Comparison of ENCODE assay signal across 1 cellular context in the genomic region with DNA sequence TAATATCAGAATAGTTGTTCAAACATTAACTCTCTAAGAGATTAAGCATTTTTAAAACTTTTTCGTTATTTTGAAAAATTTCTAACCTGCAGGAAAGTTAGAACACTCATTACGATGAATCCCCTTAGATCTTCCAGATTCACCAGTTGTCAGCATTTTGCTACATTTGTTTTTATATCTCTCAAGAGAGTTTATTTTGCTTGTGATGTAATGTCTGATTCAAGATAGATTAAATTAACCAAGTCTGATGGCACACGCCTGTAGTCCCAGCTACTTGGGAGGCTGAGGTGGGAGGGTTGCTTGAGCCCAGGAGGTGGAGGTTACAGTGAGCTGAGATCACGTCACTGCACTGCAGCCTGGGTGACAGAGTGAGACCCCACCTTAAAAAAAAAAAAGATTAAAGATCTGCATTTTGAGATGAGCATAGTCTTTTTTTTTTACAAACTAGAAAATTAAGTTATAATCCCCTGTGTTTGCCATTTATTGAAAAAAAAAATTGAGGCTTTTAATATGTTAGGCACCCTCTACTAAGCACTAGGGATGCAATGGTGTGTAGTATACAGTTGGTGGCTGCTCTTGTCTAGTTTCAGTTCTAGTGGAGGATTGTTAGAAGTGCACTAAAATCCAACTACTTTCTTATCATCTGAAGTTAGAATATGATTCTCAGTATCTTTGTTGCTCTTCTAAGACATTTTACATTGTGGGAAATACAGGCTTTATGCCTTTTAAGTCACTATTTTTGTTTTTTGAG.
TF ChIP-seq lines count a peak whose summit lies in the region.

No MANE protein-coding gene starts in this region.

TF ChIP-seq in HEK293, 187 proteins besides CTCF, POLR2A, EP300 and RAD21 (continued from another document):
- TF ChIP-seq KLF8 (tag by site-specific recombination; IDR thresholded peaks at IDR 0.05) (peak; percentile 27; the same call in 1 of the 2 replicates), ZNF266 (tag by site-specific recombination; IDR thresholded peaks at IDR 0.05; ENCODE audit: low read depth) (no peak), ZFP37 (tag by site-specific recombination; IDR thresholded peaks at IDR 0.05) (no peak), ZNF623 (tag by site-specific recombination; IDR thresholded peaks at IDR 0.05) (no peak), ZNF707 (tag by site-specific recombination; IDR thresholded peaks at IDR 0.05) (no peak), ZNF629 (tag by site-specific recombination; IDR thresholded peaks at IDR 0.05) (peak; percentile 74), ZBTB17 (tag by site-specific recombination; IDR thresholded peaks at IDR 0.05) (0 out of 2 replicates have a peak, but pooled peaks have one; percentile 44), ZNF423 (tag by site-specific recombination; IDR thresholded peaks at IDR 0.05) (no peak), ZNF366 (tag by site-specific recombination; conservative IDR thresholded peaks at IDR 0.05) (no peak), ZBTB20 (tag by site-specific recombination; IDR thresholded peaks at IDR 0.05) (no peak), SP7 (tag by site-specific recombination; IDR thresholded peaks at IDR 0.05) (no peak), ZNF677 (tag by site-specific recombination; IDR thresholded peaks at IDR 0.05) (peak; percentile 56; the same call in 1 of the 2 replicates), GLIS1 (tag by site-specific recombination; IDR thresholded peaks at IDR 0.05) (peak; percentile 75), OSR2 (tag by site-specific recombination; IDR thresholded peaks at IDR 0.05) (peak; percentile 80), ZNF335 (tag by site-specific recombination; conservative IDR thresholded peaks at IDR 0.05) (no peak), ZNF558 (tag by site-specific recombination; IDR thresholded peaks at IDR 0.05) (no peak)
- TF ChIP-seq, protein P1, sequence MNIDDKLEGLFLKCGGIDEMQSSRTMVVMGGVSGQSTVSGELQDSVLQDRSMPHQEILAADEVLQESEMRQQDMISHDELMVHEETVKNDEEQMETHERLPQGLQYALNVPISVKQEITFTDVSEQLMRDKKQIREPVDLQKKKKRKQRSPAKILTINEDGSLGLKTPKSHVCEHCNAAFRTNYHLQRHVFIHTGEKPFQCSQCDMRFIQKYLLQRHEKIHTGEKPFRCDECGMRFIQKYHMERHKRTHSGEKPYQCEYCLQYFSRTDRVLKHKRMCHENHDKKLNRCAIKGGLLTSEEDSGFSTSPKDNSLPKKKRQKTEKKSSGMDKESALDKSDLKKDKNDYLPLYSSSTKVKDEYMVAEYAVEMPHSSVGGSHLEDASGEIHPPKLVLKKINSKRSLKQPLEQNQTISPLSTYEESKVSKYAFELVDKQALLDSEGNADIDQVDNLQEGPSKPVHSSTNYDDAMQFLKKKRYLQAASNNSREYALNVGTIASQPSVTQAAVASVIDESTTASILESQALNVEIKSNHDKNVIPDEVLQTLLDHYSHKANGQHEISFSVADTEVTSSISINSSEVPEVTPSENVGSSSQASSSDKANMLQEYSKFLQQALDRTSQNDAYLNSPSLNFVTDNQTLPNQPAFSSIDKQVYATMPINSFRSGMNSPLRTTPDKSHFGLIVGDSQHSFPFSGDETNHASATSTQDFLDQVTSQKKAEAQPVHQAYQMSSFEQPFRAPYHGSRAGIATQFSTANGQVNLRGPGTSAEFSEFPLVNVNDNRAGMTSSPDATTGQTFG (tag by site-specific recombination; IDR thresholded peaks at IDR 0.05; ENCODE audit: borderline replicate concordance), result no peak
- TF ChIP-seq, protein P2, sequence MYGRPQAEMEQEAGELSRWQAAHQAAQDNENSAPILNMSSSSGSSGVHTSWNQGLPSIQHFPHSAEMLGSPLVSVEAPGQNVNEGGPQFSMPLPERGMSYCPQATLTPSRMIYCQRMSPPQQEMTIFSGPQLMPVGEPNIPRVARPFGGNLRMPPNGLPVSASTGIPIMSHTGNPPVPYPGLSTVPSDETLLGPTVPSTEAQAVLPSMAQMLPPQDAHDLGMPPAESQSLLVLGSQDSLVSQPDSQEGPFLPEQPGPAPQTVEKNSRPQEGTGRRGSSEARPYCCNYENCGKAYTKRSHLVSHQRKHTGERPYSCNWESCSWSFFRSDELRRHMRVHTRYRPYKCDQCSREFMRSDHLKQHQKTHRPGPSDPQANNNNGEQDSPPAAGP (tag by site-specific recombination; IDR thresholded peaks at IDR 0.05), result no peak
- TF ChIP-seq, protein P3, sequence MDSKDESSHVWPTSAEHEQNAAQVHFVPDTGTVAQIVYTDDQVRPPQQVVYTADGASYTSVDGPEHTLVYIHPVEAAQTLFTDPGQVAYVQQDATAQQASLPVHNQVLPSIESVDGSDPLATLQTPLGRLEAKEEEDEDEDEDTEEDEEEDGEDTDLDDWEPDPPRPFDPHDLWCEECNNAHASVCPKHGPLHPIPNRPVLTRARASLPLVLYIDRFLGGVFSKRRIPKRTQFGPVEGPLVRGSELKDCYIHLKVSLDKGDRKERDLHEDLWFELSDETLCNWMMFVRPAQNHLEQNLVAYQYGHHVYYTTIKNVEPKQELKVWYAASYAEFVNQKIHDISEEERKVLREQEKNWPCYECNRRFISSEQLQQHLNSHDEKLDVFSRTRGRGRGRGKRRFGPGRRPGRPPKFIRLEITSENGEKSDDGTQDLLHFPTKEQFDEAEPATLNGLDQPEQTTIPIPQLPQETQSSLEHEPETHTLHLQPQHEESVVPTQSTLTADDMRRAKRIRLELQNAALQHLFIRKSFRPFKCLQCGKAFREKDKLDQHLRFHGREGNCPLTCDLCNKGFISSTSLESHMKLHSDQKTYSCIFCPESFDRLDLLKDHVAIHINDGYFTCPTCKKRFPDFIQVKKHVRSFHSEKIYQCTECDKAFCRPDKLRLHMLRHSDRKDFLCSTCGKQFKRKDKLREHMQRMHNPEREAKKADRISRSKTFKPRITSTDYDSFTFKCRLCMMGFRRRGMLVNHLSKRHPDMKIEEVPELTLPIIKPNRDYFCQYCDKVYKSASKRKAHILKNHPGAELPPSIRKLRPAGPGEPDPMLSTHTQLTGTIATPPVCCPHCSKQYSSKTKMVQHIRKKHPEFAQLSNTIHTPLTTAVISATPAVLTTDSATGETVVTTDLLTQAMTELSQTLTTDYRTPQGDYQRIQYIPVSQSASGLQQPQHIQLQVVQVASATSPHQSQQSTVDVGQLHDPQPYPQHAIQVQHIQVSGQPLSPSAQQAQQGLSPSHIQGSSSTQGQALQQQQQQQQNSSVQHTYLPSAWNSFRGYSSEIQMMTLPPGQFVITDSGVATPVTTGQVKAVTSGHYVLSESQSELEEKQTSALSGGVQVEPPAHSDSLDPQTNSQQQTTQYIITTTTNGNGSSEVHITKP (tag by site-specific recombination; IDR thresholded peaks at IDR 0.05), result 0 out of 2 replicates have a peak, but pooled peaks have one; percentile 7
TF ChIP-seq in HEK293: peak in this region for 8.
